Comparison of ENCODE assay signal across 35 cellular contexts in genomic region chrX:30930143-30930542, GRCh38. TPM values are rescaled to one million over a fixed set of nuclear protein-coding genes. Genes with fewer than 3 reads are reported as not detected.
A peak's percentile ranks its signal among the peaks of the same experiment; 100 is the strongest.
DNase-seq lines count a peak whose midpoint lies in the region; ATAC-seq, FAIRE-seq and TF ChIP-seq lines count a peak whose summit lies in the region.
"Had no signal": no experiment of that assay in that cellular context is flagged by ENCODE, and none has a peak within 500 bp of the region (broad histone marks: within the 10 kb centered on the region; RNA-seq: fewer than 3 reads in every experiment).

No MANE protein-coding gene starts in this region.

- H3K4me3 ChIP-seq in HepG2 (replicated peaks in 1 of 3; ENCODE audit: insufficient read depth in 1 of 3, low read depth in 2 of 3, low read length in 3 of 3) (no peak overlapping the region; a peak in 1 of 6 replicates), right lobe of liver (no peak overlapping the region), pancreas (no peak overlapping the region), transverse colon (no peak overlapping the region)
- H3K4me3 ChIP-seq: A549; BLaER1; BLaER1 treated with 17β-estradiol and CSF1 and Interleukin-3, amounts not matched to agents 10 nM and 100 nM had no signal

- WGBS in HepG2 (ENCODE audit: low lambda C conversion rate): 23% methylated on average over 1 of the region's 1 CpG
- 63% methylated on average over 1 of the region's 1 CpG for WGBS in right lobe of liver (ENCODE audit: insufficient coverage, low coverage, low lambda C conversion rate, missing lambda C conversion rate)
- 50 to 73% methylated on average over 1 of the region's 1 CpG for WGBS in pancreas, 2 donors
- WGBS in transverse colon (ENCODE audit: low coverage in 1 of 2), 2 donors: 87 to 100% methylated on average over 1 of the region's 1 CpG

- FAIRE-seq in colon (lab: Jason Lieb, UNC) (peak; percentile 14), HepG2 (lab: Jason Lieb, UNC) (no peak), pancreas (lab: Jason Lieb, UNC) (peak; percentile 81)
- FAIRE-seq: A204.1, D721Med had no signal

- H3K27me3 ChIP-seq in HepG2 (ENCODE audit: control insufficient read depth in 1 of 2, insufficient read depth in 2 of 2, low read length in 2 of 2) (no peaks in the 10 kb centered on the region), right lobe of liver (no peaks in the 10 kb centered on the region), pancreas (no peaks in the 10 kb centered on the region), transverse colon (no peaks in the 10 kb centered on the region)
- H3K27me3 ChIP-seq: BE2C; BLaER1; BLaER1 treated with 17β-estradiol and CSF1 and Interleukin-3, amounts not matched to agents 10 nM and 100 nM had no signal

- intact Hi-C loops in HepG2 (cut with micrococcal nuclease; ENCODE audit: unreplicated experiment): loop anchor here (5.0 kb wide), 2 partner anchors 43 to 292 kb away; partner anchors contain the start of gene TAB3
- intact Hi-C loops in right lobe of liver (cut with DNase I): no loop called here
- intact Hi-C loops in pancreas (cut with DNase I): no loop called here
- intact Hi-C loops in transverse colon (cut with DNase I; ENCODE audit: low total_unique reads): no loop called here

- BruUV-seq in HepG2 (replicated peaks; lab: Mats Ljungman, UMichigan): no TSS peak

- H3K36me3 ChIP-seq in HepG2 (replicated peaks in 1 of 2; ENCODE audit: control insufficient read depth in 1 of 2, insufficient read depth in 2 of 2, low read length in 2 of 2) (no peaks in the 10 kb centered on the region), right lobe of liver (no peaks in the 10 kb centered on the region), pancreas (no peaks in the 10 kb centered on the region), transverse colon (no peaks in the 10 kb centered on the region)
- H3K36me3 ChIP-seq: BE2C; BLaER1; BLaER1 treated with 17β-estradiol and CSF1 and Interleukin-3, amounts not matched to agents 10 nM and 100 nM had no signal

- H2AFZ ChIP-seq in HepG2 (ENCODE audit: low read length): no peak overlapping the region

- no peak for TF ChIP-seq CTCF in HepG2 (CRISPR knock-in tag; IDR thresholded peaks at IDR 0.05)
- no peak for TF ChIP-seq CTCF in right lobe of liver (IDR thresholded peaks at IDR 0.05)
- no peak for TF ChIP-seq CTCF in pancreas (IDR thresholded peaks at IDR 0.05)
- no peak for TF ChIP-seq CTCF in transverse colon (IDR thresholded peaks at IDR 0.05)

- TF ChIP-seq EP300 in HepG2 (IDR thresholded peaks at IDR 0.05; ENCODE audit: low read depth in 2 of 2, low read length in 2 of 2) (no peak), HepG2 (CRISPR knock-in tag; IDR thresholded peaks at IDR 0.05; ENCODE audit: borderline replicate concordance) (no peak), transverse colon (IDR thresholded peaks at IDR 0.05; ENCODE audit: low read depth) (no peak)

- H3K79me2 ChIP-seq in HepG2 (ENCODE audit: insufficient read depth, low read length): no peaks in the 10 kb centered on the region

- H3K9me3 ChIP-seq in HepG2 (ENCODE audit: low read length): no peaks in the 10 kb centered on the region
- no peaks in the 10 kb centered on the region for H3K9me3 ChIP-seq in right lobe of liver
- H3K9me3 ChIP-seq in pancreas: no peaks in the 10 kb centered on the region
- H3K9me3 ChIP-seq in transverse colon: no peaks in the 10 kb centered on the region
- H3K9me3 ChIP-seq: A549, BE2C, BLaER1, Caco-2 had no signal

- H3K27ac ChIP-seq in HepG2 (ENCODE audit: extremely low read length, insufficient read depth, low read length): peak overlapping the region; percentile 73
- H3K27ac ChIP-seq in right lobe of liver: no peak overlapping the region
- H3K27ac ChIP-seq in pancreas: no peak overlapping the region
- no peak overlapping the region for H3K27ac ChIP-seq in transverse colon
- H3K27ac ChIP-seq: 22Rv1; A549; BLaER1; BLaER1 treated with 17β-estradiol and CSF1 and Interleukin-3, amounts not matched to agents 10 nM and 100 nM; C4-2B had no signal

- ATAC-seq in HepG2: peak; percentile 79
- ATAC-seq in right lobe of liver: peak in 3 of 4 donors; percentile 22 to 61 (median 27)
- no peak for ATAC-seq in pancreas
- ATAC-seq in GM21381 (IDR thresholded peaks at IDR 0.05; ENCODE audit: unreplicated experiment): no peak
- no peak for ATAC-seq in stimulated activated naive CD8-positive, alpha-beta T cell treated with anti-CD3 and anti-CD28 coated beads, Interleukin-15, Interleukin-2, amounts not matched to agents 100 U/mL and 50 U/mL, for 24 hours
- ATAC-seq: A549; CD8-positive, alpha-beta T cell had no signal

- peaks cover 48% of the 10 kb centered on the region for H3K4me1 ChIP-seq in HepG2 (ENCODE audit: insufficient read depth, low read length)
- peaks cover 0 to 6% (median 0%) of the 10 kb centered on the region in 4 donors for H3K4me1 ChIP-seq in right lobe of liver
- peaks cover 0 to 5% (median 0%) of the 10 kb centered on the region in 3 donors for H3K4me1 ChIP-seq in pancreas
- H3K4me1 ChIP-seq in transverse colon: no peaks in the 10 kb centered on the region
- H3K4me1 ChIP-seq: A549, BE2C, BLaER1 had no signal

- in situ Hi-C loops in HepG2 (cut with HindIII; ENCODE audit: extremely low pct_ligation_motif_present, low pct_unique_long_range_greater_than_20kb): no loop called here
- in situ Hi-C loops in transverse colon (cut with MboI; ENCODE audit: low pct_ligation_motif_present in 1 of 4, low pct_unique_long_range_greater_than_20kb in 1 of 4, low sequenced_read_pairs in 3 of 4): no loop called here

- CTCF ChIA-PET in HepG2 (lab: Yijun Ruan, JAX; ENCODE audit: low intra/inter-chr PET ratio, low total read pairs): no interaction called here

- DNase-seq in HepG2 (ENCODE audit: low spot score): peak; percentile 42
- no peak for DNase-seq in right lobe of liver
- no peak for DNase-seq in pancreas
- no peak for DNase-seq in NCI-H2107 (lab: John Stamatoyannopoulos, UW)
- no peak for DNase-seq in transverse colon
- DNase-seq in stimulated activated naive CD8-positive, alpha-beta T cell treated with anti-CD3 and anti-CD28 coated beads, Interleukin-15, Interleukin-2, amounts not matched to agents 100 U/mL and 50 U/mL, for 24 hours: no peak
- DNase-seq: 8988T; ACHN; AML-193; BE2C; C1 segment of cervical spinal cord; Caco-2; Calu3; CD4-positive, alpha-beta memory T cell; CD4-positive, alpha-beta T cell; CD4-positive, CD25-positive, alpha-beta regulatory T cell; CD8-positive, alpha-beta memory T cell; CD8-positive, alpha-beta T cell; COR-L47; DMS 273 treated with DMSO at 0.1 percent for 48 hours; DMS153; DMS53; DMS79; DMS79 treated with DMSO at 0.1 percent for 48 hours; DND-41; EL had no signal

- TF ChIP-seq POLR2A in HepG2 (IDR thresholded peaks at IDR 0.05; ENCODE audit: insufficient read depth in 1 of 2, low read depth in 2 of 2, low read length in 2 of 2): no peak
- TF ChIP-seq POLR2A in right lobe of liver (IDR thresholded peaks at IDR 0.05): no peak
- TF ChIP-seq POLR2A in transverse colon (IDR thresholded peaks at IDR 0.05): no peak

- no peaks in the 10 kb centered on the region for H4K20me1 ChIP-seq in HepG2 (ENCODE audit: insufficient read depth, low read length)
- H4K20me1 ChIP-seq: BLaER1; BLaER1 treated with 17β-estradiol and CSF1 and Interleukin-3, amounts not matched to agents 10 nM and 100 nM had no signal

- no peak overlapping the region for H3K9ac ChIP-seq in HepG2 (ENCODE audit: insufficient read depth, low read depth, low read length)
- H3K9ac ChIP-seq: BLaER1; BLaER1 treated with 17β-estradiol and CSF1 and Interleukin-3, amounts not matched to agents 10 nM and 100 nM had no signal

- peak overlapping the region; percentile 42 for H3K4me2 ChIP-seq in HepG2 (ENCODE audit: low read depth, low read length)
- H3K4me2 ChIP-seq: A549; BLaER1; BLaER1 treated with 17β-estradiol and CSF1 and Interleukin-3, amounts not matched to agents 10 nM and 100 nM had no signal

- POLR2A ChIA-PET in HepG2 (lab: Yijun Ruan, JAX): interaction anchor here (0.7 to 1.6 kb wide), 5 partner anchors 26 to 54 kb away, joined by 3 to 7 read pairs (median 5); partner anchors contain the start of gene TAB3

- no peak for TF ChIP-seq RAD21 in HepG2 (CRISPR knock-in tag; IDR thresholded peaks at IDR 0.05)

RNA-seq across cellular contexts. Expression of gene TAB3, which starts 41.1 kb away (rescaled TPM):
- 27.2 and 35.8 TPM in 2 replicates for total RNA-seq in HepG2 (2016; rRNA removed; fragmentation: Illumina TruSeq; extraction: Trizol)
- 4.2 and 5.3 TPM in 2 replicates for total RNA-seq in HepG2 (2016; cell fraction: cytosol; rRNA removed; fragmentation: Illumina TruSeq; extraction: Trizol; ENCODE audit: low read depth)
- 28.1 and 29.2 TPM in 2 replicates for total RNA-seq in HepG2 (2016; cell fraction: insoluble cytoplasmic fraction; rRNA removed; fragmentation: Illumina TruSeq; extraction: Trizol)
- 18.8 and 21.0 TPM in 2 replicates for total RNA-seq in HepG2 (2016; cell fraction: membrane; rRNA removed; fragmentation: Illumina TruSeq; extraction: Trizol)
- total RNA-seq in HepG2 (2016; cell fraction: nucleus; rRNA removed; fragmentation: Illumina TruSeq; extraction: Trizol): 39.7 and 44.2 TPM in 2 replicates
- 46.0 and 59.8 TPM in 2 replicates for polyA plus RNA-seq in HepG2 (2011; rRNA removed)
- polyA plus RNA-seq in HepG2 (2011; cell fraction: cytosol; rRNA removed): 26.3 and 35.4 TPM in 2 replicates
- polyA plus RNA-seq in HepG2 (2011; cell fraction: nucleus; rRNA removed): 64.3 and 66.3 TPM in 2 replicates
- 33.8 and 46.3 TPM in 2 replicates for polyA plus RNA-seq in HepG2 (2012)
- 2.9 and 3.0 TPM in 2 replicates for polyA plus RNA-seq in HepG2 (2016; cell fraction: cytosol; fragmentation: Illumina TruSeq; extraction: Trizol; ENCODE audit: low read depth)
- polyA plus RNA-seq in HepG2 (2016; cell fraction: insoluble cytoplasmic fraction; fragmentation: Illumina TruSeq; extraction: Trizol; ENCODE audit: low read depth): 36.1 and 39.7 TPM in 2 replicates
- polyA plus RNA-seq in HepG2 (2016; cell fraction: membrane; fragmentation: Illumina TruSeq; extraction: Trizol; ENCODE audit: low read depth): 14.1 and 15.1 TPM in 2 replicates
- polyA plus RNA-seq in HepG2 (2016; cell fraction: nucleus; fragmentation: Illumina TruSeq; extraction: Trizol; ENCODE audit: insufficient read depth, low read depth): 82.5 and 98.3 TPM in 2 replicates
- polyA minus RNA-seq in HepG2 (2011; rRNA and poly(A)+ RNA removed; ENCODE audit: low replicate concordance): 32.7 and 35.7 TPM in 2 replicates
- 26.5 and 28.4 TPM in 2 replicates for polyA minus RNA-seq in HepG2 (2011; cell fraction: cytosol; rRNA and poly(A)+ RNA removed)
- 91.2 and 95.0 TPM in 2 replicates for polyA minus RNA-seq in HepG2 (2011; cell fraction: nucleus; rRNA and poly(A)+ RNA removed)
- total RNA-seq in right lobe of liver: 10 to 100 TPM; 17.1 to 38.6 (median 23.6) TPM
- 10 to 100 TPM; 10.3 to 17.3 (median 13.7) TPM for total RNA-seq in pancreas
- 10 to 100 TPM; 10.2 to 14.9 TPM for polyA plus RNA-seq in pancreas
- total RNA-seq in transverse colon: 10 to 100 TPM; 10.3 to 34.0 (median 30.6) TPM

Comparison
In these comparisons a context has a peak if more than half of its experiments do, and no peak if none do; other contexts are left out.
1. ATAC-seq: peak in HepG2 (single experiment) and right lobe of liver (3 of 4); none in pancreas (0 of 4), GM21381 (single experiment) and stimulated activated naive CD8-positive, alpha-beta T cell treated with anti-CD3 and anti-CD28 coated beads, Interleukin-15, Interleukin-2, amounts not matched to agents 100 U/mL and 50 U/mL, for 24 hours (single experiment).